Comparison of ENCODE assay signal across 22 cellular contexts in genomic region chr7:43004076-43004475, GRCh38.
DNase-seq lines count a peak whose midpoint lies in the region; ATAC-seq, FAIRE-seq and TF ChIP-seq lines count a peak whose summit lies in the region.
"Had no signal": no experiment of that assay in that cellular context is flagged by ENCODE, and none has a peak within 500 bp of the region (broad histone marks: within the 10 kb centered on the region; RNA-seq: fewer than 3 reads in every experiment).

No MANE protein-coding gene starts in this region.

- TF ChIP-seq CTCF in OCI-LY3 (IDR thresholded peaks at IDR 0.05; ENCODE audit: low read depth, low read length) (no peak), K562 (IDR thresholded peaks at IDR 0.05 in 2 of 3, conservative IDR thresholded peaks at IDR 0.05 in 1 of 3; ENCODE audit: insufficient read depth in 2 of 3, low read depth in 1 of 3, low read length in 3 of 3) (no peak), type B pancreatic cell (conservative IDR thresholded peaks at IDR 0.05) (no peak)

- TF ChIP-seq POLR2A in K562 (conservative IDR thresholded peaks at IDR 0.05): no peak

- no peaks in the 10 kb centered on the region for H3K79me2 ChIP-seq in OCI-LY3 (ENCODE audit: low read length)
- no peaks in the 10 kb centered on the region for H3K79me2 ChIP-seq in K562 (ENCODE audit: control insufficient read depth, insufficient read depth, low read length)

- H3K4me2 ChIP-seq in OCI-LY3 (ENCODE audit: low read length) (peak overlapping the region; percentile 48), K562 (ENCODE audit: insufficient read depth, low read length) (no peak overlapping the region)

- H3K4me1 ChIP-seq in CD4-positive, CD25-positive, alpha-beta regulatory T cell (ENCODE audit: control insufficient read depth, insufficient read depth, low read length, poor library complexity, severe bottlenecking): peaks cover 4% of the 10 kb centered on the region
- peaks cover 10% of the 10 kb centered on the region for H3K4me1 ChIP-seq in OCI-LY3 (ENCODE audit: low read length)
- H3K4me1 ChIP-seq in K562 (replicated peaks in 1 of 2; ENCODE audit: control insufficient read depth in 2 of 2, insufficient read depth in 2 of 2, low read length in 2 of 2): peaks cover 0 to 20% of the 10 kb centered on the region in 2 experiments; a peak in 2 of 5 replicates
- H3K4me1 ChIP-seq: adrenal gland, Caco-2, gastroesophageal sphincter, pancreas, stomach had no signal

- in situ Hi-C loops in K562 (cut with MboI): no loop called here

- H3K9me1 ChIP-seq in K562 (ENCODE audit: control insufficient read depth, insufficient read depth, low read length): no peaks in the 10 kb centered on the region

- H3K27ac ChIP-seq in CD4-positive, CD25-positive, alpha-beta regulatory T cell (ENCODE audit: insufficient read depth, low read length, poor library complexity, severe bottlenecking): no peak overlapping the region
- H3K27ac ChIP-seq in OCI-LY3 (ENCODE audit: low read length) (no peak overlapping the region; the same call in 1 of the 2 replicates), K562 (ENCODE audit: extremely low read depth, low read depth, low read length) (no peak overlapping the region)
- H3K27ac ChIP-seq: adrenal gland, gastroesophageal sphincter, pancreas, stomach had no signal

- peak; percentile 64 for FAIRE-seq in K562 (lab: Jason Lieb, UNC)
- FAIRE-seq: pancreas had no signal

- H3K27me3 ChIP-seq in CD4-positive, CD25-positive, alpha-beta regulatory T cell (ENCODE audit: control insufficient read depth, insufficient read depth, low read length): no peaks in the 10 kb centered on the region
- no peaks in the 10 kb centered on the region for H3K27me3 ChIP-seq in OCI-LY3 (ENCODE audit: low read depth, low read length)
- no peaks in the 10 kb centered on the region for H3K27me3 ChIP-seq in K562 (ENCODE audit: control insufficient read depth in 2 of 2, insufficient read depth in 2 of 2, low read length in 2 of 2)
- H3K27me3 ChIP-seq: adrenal gland, gastroesophageal sphincter, MG63, pancreas had no signal

- H3K9me3 Mint-ChIP-seq in CD4-positive, CD25-positive, alpha-beta regulatory T cell: peaks cover 0 to 5% (median 0%) of the 10 kb centered on the region in 7 donors
- H3K9me3 Mint-ChIP-seq in type B pancreatic cell: no peaks in the 10 kb centered on the region
- H3K9me3 Mint-ChIP-seq: naive thymus-derived CD8-positive, alpha-beta T cell had no signal

- BruUV-seq in K562 (replicated peaks; lab: Mats Ljungman, UMichigan): no TSS peak

- H4K20me1 ChIP-seq in OCI-LY3 (ENCODE audit: insufficient read depth, low read length) (no peaks in the 10 kb centered on the region), K562 (replicated peaks; ENCODE audit: control insufficient read depth, insufficient read depth, low read length) (no peaks in the 10 kb centered on the region)

- intact Hi-C loops in K562 (cut with micrococcal nuclease): no loop called here

- POLR2A ChIA-PET in K562 (lab: Yijun Ruan, JAX): interaction anchor here (0.8 kb wide), 1 partner anchor 13 kb away, joined by 3 read pairs; no protein-coding TSS in a partner anchor

- H3K4me1 Mint-ChIP-seq in CD4-positive, CD25-positive, alpha-beta regulatory T cell: peaks cover 4 to 12% (median 6%) of the 10 kb centered on the region in 4 donors
- no peaks in the 10 kb centered on the region for H3K4me1 Mint-ChIP-seq in type B pancreatic cell (ENCODE audit: unreplicated experiment)
- H3K4me1 Mint-ChIP-seq: B cell had no signal

- H3K4me3 ChIP-seq in CD4-positive, CD25-positive, alpha-beta regulatory T cell (ENCODE audit: low read depth, low read length): no peak overlapping the region
- H3K4me3 ChIP-seq in OCI-LY3 (ENCODE audit: low read length) (no peak overlapping the region), K562 (no peak overlapping the region)
- H3K4me3 ChIP-seq: adrenal gland, gastroesophageal sphincter, MG63, pancreas, stomach had no signal

- peak overlapping the region; percentile 13; the same call in 1 of the 2 replicates for H3K9ac ChIP-seq in OCI-LY3 (ENCODE audit: low read length)
- H3K9ac ChIP-seq in K562 (ENCODE audit: insufficient read depth in 1 of 2, low read depth in 2 of 2, low read length in 2 of 2): no peak overlapping the region

- peak in 2 of 3 donors; percentile 14 to 73 for DNase-seq in CD4-positive, CD25-positive, alpha-beta regulatory T cell
- DNase-seq in EL (peak; percentile 3), K562 (ENCODE audit: extremely low read depth in 1 of 4, low spot score in 3 of 4) (peak in 2 of 4 experiments; percentile 42 to 64), type B pancreatic cell (ENCODE audit: extremely low spot score, unreplicated experiment) (no peak)
- DNase-seq: activated T-cell treated with anti-CD3 and anti-CD28 coated beads, Interleukin-2, amount 50 U/mL, for 72 hours; adrenal gland; Caco-2; caudate nucleus; erythroblast; mesendoderm; MG63; naive thymus-derived CD8-positive, alpha-beta T cell; NCI-H1694; pancreas; stimulated activated CD4-positive, alpha-beta T cell treated with anti-CD3 and anti-CD28 coated beads, Interleukin-2, amount 100 ng/mL, for 48 hours; stomach; trophoblast cell had no signal

- peak; percentile 49; the same call in 1 of the 2 replicates for TF ChIP-seq EP300 in K562 (IDR thresholded peaks at IDR 0.05; ENCODE audit: low read length)

- H3K36me3 Mint-ChIP-seq in CD4-positive, CD25-positive, alpha-beta regulatory T cell: no peaks in the 10 kb centered on the region
- no peaks in the 10 kb centered on the region for H3K36me3 Mint-ChIP-seq in type B pancreatic cell
- H3K36me3 Mint-ChIP-seq: naive thymus-derived CD8-positive, alpha-beta T cell had no signal

- H3K27me3 Mint-ChIP-seq in CD4-positive, CD25-positive, alpha-beta regulatory T cell: peaks cover 14% of the 10 kb centered on the region
- H3K27me3 Mint-ChIP-seq in type B pancreatic cell: peaks cover 6% of the 10 kb centered on the region

- H2AFZ ChIP-seq in OCI-LY3 (ENCODE audit: low read depth, low read length): peak overlapping the region; percentile 49; the same call in 1 of the 2 replicates
- H2AFZ ChIP-seq in K562 (ENCODE audit: low read depth, low read length): peak overlapping the region; percentile 63; the same call in 1 of the 2 replicates

- CTCF ChIA-PET in K562 (lab: Yijun Ruan, JAX; ENCODE audit: low intra/inter-chr PET ratio): no interaction called here

- no peaks in the 10 kb centered on the region for H3K9me3 ChIP-seq in CD4-positive, CD25-positive, alpha-beta regulatory T cell (ENCODE audit: control insufficient read depth in 2 of 2, low read length in 2 of 2)
- H3K9me3 ChIP-seq in OCI-LY3 (ENCODE audit: insufficient read depth, low read length) (no peaks in the 10 kb centered on the region), K562 (replicated peaks; ENCODE audit: control insufficient read depth, insufficient read depth, low read depth, low read length) (no peaks in the 10 kb centered on the region)
- H3K9me3 ChIP-seq: adrenal gland, Caco-2, gastroesophageal sphincter, MG63, pancreas, stomach had no signal

- peak; percentile 42 to 50 for ATAC-seq in CD4-positive, CD25-positive, alpha-beta regulatory T cell (ENCODE audit: low read depth in 2 of 2)
- ATAC-seq in K562 (peak; percentile 84), GM18870 (IDR thresholded peaks at IDR 0.05; ENCODE audit: unreplicated experiment) (no peak), GM18511 (IDR thresholded peaks at IDR 0.05; ENCODE audit: unreplicated experiment) (no peak)
- ATAC-seq: activated T-cell treated with anti-CD3 and anti-CD28 coated beads, Interleukin-2, amount 50 U/mL, for 72 hours; gastroesophageal sphincter; naive thymus-derived CD8-positive, alpha-beta T cell; pancreas had no signal

- peak overlapping the region in 1 of 4 donors; percentile 2 for H3K4me3 Mint-ChIP-seq in CD4-positive, CD25-positive, alpha-beta regulatory T cell
- no peak overlapping the region for H3K4me3 Mint-ChIP-seq in type B pancreatic cell
- H3K4me3 Mint-ChIP-seq: activated T-cell treated with anti-CD3 and anti-CD28 coated beads, Interleukin-2, amount 50 U/mL, for 72 hours; B cell; naive thymus-derived CD8-positive, alpha-beta T cell had no signal

- TF ChIP-seq RAD21 in K562 (CRISPR knock-in tag; conservative IDR thresholded peaks at IDR 0.05 in 1 of 2, IDR thresholded peaks at IDR 0.05 in 1 of 2): no peak

- H3K36me3 ChIP-seq in CD4-positive, CD25-positive, alpha-beta regulatory T cell (ENCODE audit: control insufficient read depth, insufficient read depth, low read length): no peaks in the 10 kb centered on the region
- H3K36me3 ChIP-seq in OCI-LY3 (replicated peaks; ENCODE audit: low read depth, low read length) (no peaks in the 10 kb centered on the region), K562 (ENCODE audit: control insufficient read depth, insufficient read depth, low read length) (no peaks in the 10 kb centered on the region)
- H3K36me3 ChIP-seq: adrenal gland, gastroesophageal sphincter, MG63, pancreas, stomach had no signal

- H3K27ac Mint-ChIP-seq in CD4-positive, CD25-positive, alpha-beta regulatory T cell: no peak overlapping the region
- H3K27ac Mint-ChIP-seq in type B pancreatic cell: no peak overlapping the region
- H3K27ac Mint-ChIP-seq: activated T-cell treated with anti-CD3 and anti-CD28 coated beads, Interleukin-2, amount 50 U/mL, for 72 hours; B cell had no signal

TF ChIP-seq in K562, 482 proteins besides CTCF, POLR2A, EP300 and RAD21 (continues in another document):
- 0 out of 2 replicates have a peak, but pooled peaks have one; percentile 34 for TF ChIP-seq ETV1 (tag; conservative IDR thresholded peaks at IDR 0.05; ENCODE audit: low read depth)

Comparison
In these comparisons a context has a peak if more than half of its experiments do, and no peak if none do; other contexts are left out.
1. ATAC-seq: peak in CD4-positive, CD25-positive, alpha-beta regulatory T cell (2 of 2) and K562 (single experiment); none in GM18870 (single experiment) and GM18511 (single experiment).